Comparison of ENCODE assay signal across 7 cellular contexts in the genomic region with DNA sequence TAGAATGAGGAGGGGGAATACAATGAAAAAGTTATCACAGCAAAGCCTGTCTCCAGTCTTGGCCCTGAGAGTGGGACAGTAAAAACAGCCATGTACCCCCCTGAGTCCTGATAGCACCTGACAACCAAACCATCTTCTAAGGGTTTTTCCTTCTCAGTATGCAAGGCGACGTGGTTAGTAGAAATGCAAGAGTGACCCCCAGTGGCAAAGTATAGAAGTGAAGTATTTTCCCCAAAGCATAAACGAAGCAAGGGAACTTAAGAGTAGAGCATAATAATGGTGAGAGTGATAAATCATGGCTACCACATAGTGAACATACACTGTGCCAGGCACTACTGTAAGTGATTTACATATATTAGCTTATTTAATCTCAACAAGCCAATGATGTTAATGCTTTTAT. TPM values are rescaled to one million over a fixed set of nuclear protein-coding genes. Genes with fewer than 3 reads are reported as not detected.
DNase-seq lines count a peak whose midpoint lies in the region; ATAC-seq and TF ChIP-seq lines count a peak whose summit lies in the region.

No MANE protein-coding gene starts in this region.

- no peak overlapping the region for H3K27ac Mint-ChIP-seq in activated CD8-positive, alpha-beta T cell treated with anti-CD3 and anti-CD28 coated beads for 36 hours
- H3K27ac Mint-ChIP-seq in activated CD4-positive, alpha-beta memory T cell treated with anti-CD3 and anti-CD28 coated beads, Interleukin-2, amount 10 ng/mL, durations not matched to agents 7 days and 5 days: no peak overlapping the region
- no peak overlapping the region for H3K27ac Mint-ChIP-seq in natural killer cell treated with Interleukin-12 subunit alpha and Interleukin-12 subunit beta and Interleukin-15 and Interleukin-18, amount 100 ng/mL, for 72 hours

- H3K4me1 Mint-ChIP-seq in activated CD8-positive, alpha-beta T cell treated with anti-CD3 and anti-CD28 coated beads for 36 hours (ENCODE audit: low read depth): no peaks in the 10 kb centered on the region
- no peaks in the 10 kb centered on the region for H3K4me1 Mint-ChIP-seq in activated CD4-positive, alpha-beta memory T cell treated with anti-CD3 and anti-CD28 coated beads, Interleukin-2, amount 10 ng/mL, durations not matched to agents 7 days and 5 days
- H3K4me1 Mint-ChIP-seq in natural killer cell treated with Interleukin-12 subunit alpha and Interleukin-12 subunit beta and Interleukin-15 and Interleukin-18, amount 100 ng/mL, for 72 hours (ENCODE audit: low read depth in 2 of 2): no peaks in the 10 kb centered on the region

- peak; percentile 14 for DNase-seq in GDM1 (lab: John Stamatoyannopoulos, UW)
- DNase-seq in LNCaP clone FGC (ENCODE audit: low read depth): peak; percentile 53
- peak; percentile 1 for DNase-seq in activated CD8-positive, alpha-beta T cell treated with anti-CD3 and anti-CD28 coated beads for 36 hours
- no peak for DNase-seq in left colon
- DNase-seq in activated CD4-positive, alpha-beta memory T cell treated with anti-CD3 and anti-CD28 coated beads, Interleukin-2, amount 10 ng/mL, durations not matched to agents 7 days and 5 days: no peak
- no peak for DNase-seq in natural killer cell treated with Interleukin-12 subunit alpha and Interleukin-12 subunit beta and Interleukin-15 and Interleukin-18, amount 100 ng/mL, for 72 hours (ENCODE audit: low spot score)

- no peaks in the 10 kb centered on the region for H3K9me3 Mint-ChIP-seq in activated CD8-positive, alpha-beta T cell treated with anti-CD3 and anti-CD28 coated beads for 36 hours
- H3K9me3 Mint-ChIP-seq in activated CD4-positive, alpha-beta memory T cell treated with anti-CD3 and anti-CD28 coated beads, Interleukin-2, amount 10 ng/mL, durations not matched to agents 7 days and 5 days: no peaks in the 10 kb centered on the region
- peaks cover 2% of the 10 kb centered on the region for H3K9me3 Mint-ChIP-seq in natural killer cell treated with Interleukin-12 subunit alpha and Interleukin-12 subunit beta and Interleukin-15 and Interleukin-18, amount 100 ng/mL, for 72 hours

- CTCF ChIA-PET in activated CD8-positive, alpha-beta T cell treated with anti-CD3 and anti-CD28 coated beads for 36 hours (lab: Charles Lee): interaction anchor here (0.6 kb wide), 1 partner anchor 1077 kb away, joined by 3 read pairs; no protein-coding TSS in a partner anchor
- CTCF ChIA-PET in activated CD4-positive, alpha-beta memory T cell treated with anti-CD3 and anti-CD28 coated beads, Interleukin-2, amount 10 ng/mL, durations not matched to agents 7 days and 5 days (lab: Charles Lee): no interaction called here

- H3K4me3 Mint-ChIP-seq in activated CD8-positive, alpha-beta T cell treated with anti-CD3 and anti-CD28 coated beads for 36 hours: no peak overlapping the region
- no peak overlapping the region for H3K4me3 Mint-ChIP-seq in activated CD4-positive, alpha-beta memory T cell treated with anti-CD3 and anti-CD28 coated beads, Interleukin-2, amount 10 ng/mL, durations not matched to agents 7 days and 5 days
- H3K4me3 Mint-ChIP-seq in natural killer cell treated with Interleukin-12 subunit alpha and Interleukin-12 subunit beta and Interleukin-15 and Interleukin-18, amount 100 ng/mL, for 72 hours: no peak overlapping the region

- TF ChIP-seq CTCF in LNCaP clone FGC (IDR thresholded peaks at IDR 0.05; ENCODE audit: control insufficient read depth, extremely low read depth, insufficient read depth): peak; percentile 61
- no peak for TF ChIP-seq CTCF in activated CD8-positive, alpha-beta T cell treated with anti-CD3 and anti-CD28 coated beads for 36 hours (IDR thresholded peaks at IDR 0.05)

- H3K4me3 ChIP-seq in LNCaP clone FGC (ENCODE audit: low read depth, low read length): no peak overlapping the region

- ATAC-seq in GM21360 (IDR thresholded peaks at IDR 0.05; ENCODE audit: unreplicated experiment): peak; percentile 78
- ATAC-seq in activated CD8-positive, alpha-beta T cell treated with anti-CD3 and anti-CD28 coated beads for 36 hours: no peak
- ATAC-seq in left colon: peak; percentile 28
- ATAC-seq in natural killer cell treated with Interleukin-12 subunit alpha and Interleukin-12 subunit beta and Interleukin-15 and Interleukin-18, amount 100 ng/mL, for 72 hours: no peak

- no peaks in the 10 kb centered on the region for H3K36me3 Mint-ChIP-seq in activated CD8-positive, alpha-beta T cell treated with anti-CD3 and anti-CD28 coated beads for 36 hours (ENCODE audit: low read depth)
- no peaks in the 10 kb centered on the region for H3K36me3 Mint-ChIP-seq in activated CD4-positive, alpha-beta memory T cell treated with anti-CD3 and anti-CD28 coated beads, Interleukin-2, amount 10 ng/mL, durations not matched to agents 7 days and 5 days (ENCODE audit: low read depth)
- no peaks in the 10 kb centered on the region for H3K36me3 Mint-ChIP-seq in natural killer cell treated with Interleukin-12 subunit alpha and Interleukin-12 subunit beta and Interleukin-15 and Interleukin-18, amount 100 ng/mL, for 72 hours

- POLR2A ChIA-PET in activated CD8-positive, alpha-beta T cell treated with anti-CD3 and anti-CD28 coated beads for 36 hours (lab: Charles Lee): no interaction called here
- POLR2A ChIA-PET in activated CD4-positive, alpha-beta memory T cell treated with anti-CD3 and anti-CD28 coated beads, Interleukin-2, amount 10 ng/mL, durations not matched to agents 7 days and 5 days (lab: Charles Lee): no interaction called here

- intact Hi-C loops in activated CD8-positive, alpha-beta T cell treated with anti-CD3 and anti-CD28 coated beads for 36 hours (cut with micrococcal nuclease): no loop called here
- intact Hi-C loops in left colon (cut with DNase I, micrococcal nuclease): no loop called here

- H3K27me3 Mint-ChIP-seq in activated CD8-positive, alpha-beta T cell treated with anti-CD3 and anti-CD28 coated beads for 36 hours: no peaks in the 10 kb centered on the region
- no peaks in the 10 kb centered on the region for H3K27me3 Mint-ChIP-seq in activated CD4-positive, alpha-beta memory T cell treated with anti-CD3 and anti-CD28 coated beads, Interleukin-2, amount 10 ng/mL, durations not matched to agents 7 days and 5 days
- peaks cover 0 to 3% of the 10 kb centered on the region in 2 donors for H3K27me3 Mint-ChIP-seq in natural killer cell treated with Interleukin-12 subunit alpha and Interleukin-12 subunit beta and Interleukin-15 and Interleukin-18, amount 100 ng/mL, for 72 hours

RNA-seq across cellular contexts. Expression of gene FAM47C, which starts 52.8 kb away (rescaled TPM):
- not detected for total RNA-seq in activated CD8-positive, alpha-beta T cell treated with anti-CD3 and anti-CD28 coated beads for 36 hours
- total RNA-seq in left colon: not detected
- total RNA-seq in activated CD4-positive, alpha-beta memory T cell treated with anti-CD3 and anti-CD28 coated beads, Interleukin-2, amount 10 ng/mL, durations not matched to agents 7 days and 5 days: not detected
- not detected for total RNA-seq in natural killer cell treated with Interleukin-12 subunit alpha and Interleukin-12 subunit beta and Interleukin-15 and Interleukin-18, amount 100 ng/mL, for 72 hours

Comparison
In these comparisons a context has a peak if more than half of its experiments do, and no peak if none do; other contexts are left out.
1. DNase-seq: peak in GDM1 (single experiment), LNCaP clone FGC (single experiment) and activated CD8-positive, alpha-beta T cell treated with anti-CD3 and anti-CD28 coated beads for 36 hours (single experiment); none in left colon (0 of 2), activated CD4-positive, alpha-beta memory T cell treated with anti-CD3 and anti-CD28 coated beads, Interleukin-2, amount 10 ng/mL, durations not matched to agents 7 days and 5 days (single experiment) and natural killer cell treated with Interleukin-12 subunit alpha and Interleukin-12 subunit beta and Interleukin-15 and Interleukin-18, amount 100 ng/mL, for 72 hours (single experiment).
2. ATAC-seq: peak in GM21360 (single experiment) and left colon (single experiment); none in activated CD8-positive, alpha-beta T cell treated with anti-CD3 and anti-CD28 coated beads for 36 hours (single experiment) and natural killer cell treated with Interleukin-12 subunit alpha and Interleukin-12 subunit beta and Interleukin-15 and Interleukin-18, amount 100 ng/mL, for 72 hours (0 of 2).